ENCODE assay signal across 17 cellular contexts in genomic region chr6:111503194-111503593, GRCh38. TPM values are rescaled to one million over a fixed set of nuclear protein-coding genes. Genes with fewer than 3 reads are reported as not detected.
DNase-seq lines count a peak whose midpoint lies in the region; ATAC-seq and TF ChIP-seq lines count a peak whose summit lies in the region.
"Had no signal": no experiment of that assay in that cellular context is flagged by ENCODE, and none has a peak within 500 bp of the region (broad histone marks: within the 10 kb centered on the region; RNA-seq: fewer than 3 reads in every experiment).

No MANE protein-coding gene starts in this region.

- H3K9me3 Mint-ChIP-seq in GM23338 (peaks cover 18% of the 10 kb centered on the region; the same call in 2 of the 3 replicates), neural crest cell (no peaks in the 10 kb centered on the region)
- no peaks in the 10 kb centered on the region for H3K9me3 Mint-ChIP-seq in activated CD4-positive, alpha-beta memory T cell treated with anti-CD3 and anti-CD28 coated beads for 36 hours

- no peak overlapping the region for H2AFZ ChIP-seq in GM23338

- CTCF ChIA-PET in activated CD4-positive, alpha-beta memory T cell treated with anti-CD3 and anti-CD28 coated beads for 36 hours (lab: Charles Lee), result interaction anchor here (1.1 kb wide), 1 partner anchor 244 kb away, joined by 3 read pairs; a partner anchor contains a TSS

- POLR2A ChIA-PET in activated CD4-positive, alpha-beta memory T cell treated with anti-CD3 and anti-CD28 coated beads for 36 hours (lab: Charles Lee), result no interaction called here

- H4K20me1 ChIP-seq in GM23338 (replicated peaks; ENCODE audit: insufficient read depth), result no peaks in the 10 kb centered on the region; the same call in 1 of the 2 replicates

- H3K36me3 Mint-ChIP-seq in GM23338 (ENCODE audit: low read depth), result peaks cover 23% of the 10 kb centered on the region; the same call in 2 of the 3 replicates
- peaks cover 12% of the 10 kb centered on the region for H3K36me3 Mint-ChIP-seq in neural crest cell (ENCODE audit: low read depth)
- H3K36me3 Mint-ChIP-seq in activated CD4-positive, alpha-beta memory T cell treated with anti-CD3 and anti-CD28 coated beads for 36 hours, result peaks cover 3% of the 10 kb centered on the region

- ATAC-seq in GM23338 (peak; percentile 83), GM21529 (IDR thresholded peaks at IDR 0.05; ENCODE audit: unreplicated experiment) (no peak), GM19452 (IDR thresholded peaks at IDR 0.05; ENCODE audit: unreplicated experiment) (no peak)
- ATAC-seq: heart right ventricle; left colon; naive thymus-derived CD4-positive, alpha-beta T cell; right cardiac atrium; stimulated activated naive B cell treated with anti-CD40 and anti-IgM and Interleukin-4, amounts not matched to agents 10 μg/mL and 1 μg/mL and 100 μg/mL, for 72 hours had no signal

- H3K4me1 ChIP-seq in GM23338 (ENCODE audit: insufficient read depth), result peaks cover 19% of the 10 kb centered on the region

- no peak overlapping the region for H3K4me3 Mint-ChIP-seq in GM23338
- H3K4me3 Mint-ChIP-seq in neural crest cell, result peak overlapping the region; percentile 29
- H3K4me3 Mint-ChIP-seq in activated CD4-positive, alpha-beta memory T cell treated with anti-CD3 and anti-CD28 coated beads for 36 hours, result no peak overlapping the region
- H3K4me3 Mint-ChIP-seq: CD4-positive, alpha-beta memory T cell; naive thymus-derived CD4-positive, alpha-beta T cell; stimulated activated naive B cell treated with anti-CD40 and anti-IgM and Interleukin-4, amounts not matched to agents 10 μg/mL and 1 μg/mL and 100 μg/mL, for 72 hours had no signal

- H3F3A ChIP-seq in GM23338 (replicated peaks; ENCODE audit: low read depth), result no peaks in the 10 kb centered on the region

- H3K27me3 ChIP-seq in GM23338 (ENCODE audit: insufficient read depth), result no peaks in the 10 kb centered on the region
- H3K27me3 ChIP-seq: heart right ventricle, MG63 had no signal

- H3K27ac Mint-ChIP-seq in GM23338 (no peak overlapping the region), neural crest cell (ENCODE audit: unreplicated experiment) (peak overlapping the region; percentile 15)
- no peak overlapping the region for H3K27ac Mint-ChIP-seq in activated CD4-positive, alpha-beta memory T cell treated with anti-CD3 and anti-CD28 coated beads for 36 hours
- H3K27ac Mint-ChIP-seq: CD4-positive, alpha-beta memory T cell; naive thymus-derived CD4-positive, alpha-beta T cell; stimulated activated naive B cell treated with anti-CD40 and anti-IgM and Interleukin-4, amounts not matched to agents 10 μg/mL and 1 μg/mL and 100 μg/mL, for 72 hours had no signal

- H3K4me3 ChIP-seq in GM23338, result no peak overlapping the region
- no peak overlapping the region for H3K4me3 ChIP-seq in choroid plexus epithelial cell (ENCODE audit: low read depth, low read length)
- H3K4me3 ChIP-seq: heart right ventricle, MG63 had no signal

- H3K27me3 Mint-ChIP-seq in GM23338 (ENCODE audit: insufficient read depth, low read depth, poor library complexity), result peaks cover 8% of the 10 kb centered on the region
- no peaks in the 10 kb centered on the region for H3K27me3 Mint-ChIP-seq in neural crest cell (ENCODE audit: low read depth)
- no peaks in the 10 kb centered on the region for H3K27me3 Mint-ChIP-seq in activated CD4-positive, alpha-beta memory T cell treated with anti-CD3 and anti-CD28 coated beads for 36 hours
- H3K27me3 Mint-ChIP-seq: CD4-positive, alpha-beta memory T cell; naive thymus-derived CD4-positive, alpha-beta T cell; stimulated activated naive B cell treated with anti-CD40 and anti-IgM and Interleukin-4, amounts not matched to agents 10 μg/mL and 1 μg/mL and 100 μg/mL, for 72 hours had no signal

- H3K79me2 ChIP-seq in GM23338 (replicated peaks; ENCODE audit: insufficient read depth), result peaks cover 58% of the 10 kb centered on the region

- intact Hi-C loops in activated CD4-positive, alpha-beta memory T cell treated with anti-CD3 and anti-CD28 coated beads for 36 hours (cut with micrococcal nuclease), result no loop called here

- DNase-seq in GM23338 (ENCODE audit: low spot score), result peak; percentile 59
- peak; percentile 1 for DNase-seq in NCI-H526 treated with DMSO at 0.1 percent for 48 hours (lab: John Stamatoyannopoulos, UW)
- DNase-seq in choroid plexus epithelial cell (ENCODE audit: low read depth), result peak; percentile 70
- DNase-seq in neural crest cell (ENCODE audit: low read depth, low spot score), result no peak
- no peak for DNase-seq in activated CD4-positive, alpha-beta memory T cell treated with anti-CD3 and anti-CD28 coated beads for 36 hours
- DNase-seq: activated naive CD4-positive, alpha-beta T cell treated with Interleukin-2 at 50 U/mL for 16 hours; CD4-positive, alpha-beta memory T cell; cerebellar nuclear complex; GOT3; heart right ventricle; left colon; MG63; naive thymus-derived CD4-positive, alpha-beta T cell; right cardiac atrium; stimulated activated naive B cell treated with anti-CD40 and anti-IgM and Interleukin-4, amounts not matched to agents 10 μg/mL and 1 μg/mL and 100 μg/mL, for 72 hours had no signal

- peaks cover 5% of the 10 kb centered on the region; the same call in 1 of the 2 replicates for H3K36me3 ChIP-seq in GM23338 (ENCODE audit: insufficient read depth)
- H3K36me3 ChIP-seq: MG63 had no signal

- no peak overlapping the region for H3K4me2 ChIP-seq in GM23338

- no peak for TF ChIP-seq CTCF in GM23338 (conservative IDR thresholded peaks at IDR 0.05; ENCODE audit: low read depth in 2 of 2)
- TF ChIP-seq CTCF in choroid plexus epithelial cell (conservative IDR thresholded peaks at IDR 0.05; ENCODE audit: low read depth, low read length), result peak; percentile 12
- TF ChIP-seq CTCF in neural crest cell (conservative IDR thresholded peaks at IDR 0.05), result no peak

- H3K9me2 ChIP-seq in GM23338 (ENCODE audit: insufficient read depth), result no peaks in the 10 kb centered on the region

- peaks cover 35% of the 10 kb centered on the region for H3K4me1 Mint-ChIP-seq in GM23338
- H3K4me1 Mint-ChIP-seq in neural crest cell, result peaks cover 19% of the 10 kb centered on the region
- H3K4me1 Mint-ChIP-seq in activated CD4-positive, alpha-beta memory T cell treated with anti-CD3 and anti-CD28 coated beads for 36 hours (ENCODE audit: low read depth), result peaks cover 7% of the 10 kb centered on the region

- H3K27ac ChIP-seq in GM23338 (ENCODE audit: low read depth), result no peak overlapping the region
- H3K27ac ChIP-seq: heart right ventricle had no signal

TF ChIP-seq in GM23338, 12 proteins besides CTCF, POLR2A, EP300 and RAD21:
- TF ChIP-seq ETS1 (IDR thresholded peaks at IDR 0.05) (no peak), JUNB (IDR thresholded peaks at IDR 0.05; ENCODE audit: unreplicated experiment) (no peak)
- TF ChIP-seq, protein P1, sequence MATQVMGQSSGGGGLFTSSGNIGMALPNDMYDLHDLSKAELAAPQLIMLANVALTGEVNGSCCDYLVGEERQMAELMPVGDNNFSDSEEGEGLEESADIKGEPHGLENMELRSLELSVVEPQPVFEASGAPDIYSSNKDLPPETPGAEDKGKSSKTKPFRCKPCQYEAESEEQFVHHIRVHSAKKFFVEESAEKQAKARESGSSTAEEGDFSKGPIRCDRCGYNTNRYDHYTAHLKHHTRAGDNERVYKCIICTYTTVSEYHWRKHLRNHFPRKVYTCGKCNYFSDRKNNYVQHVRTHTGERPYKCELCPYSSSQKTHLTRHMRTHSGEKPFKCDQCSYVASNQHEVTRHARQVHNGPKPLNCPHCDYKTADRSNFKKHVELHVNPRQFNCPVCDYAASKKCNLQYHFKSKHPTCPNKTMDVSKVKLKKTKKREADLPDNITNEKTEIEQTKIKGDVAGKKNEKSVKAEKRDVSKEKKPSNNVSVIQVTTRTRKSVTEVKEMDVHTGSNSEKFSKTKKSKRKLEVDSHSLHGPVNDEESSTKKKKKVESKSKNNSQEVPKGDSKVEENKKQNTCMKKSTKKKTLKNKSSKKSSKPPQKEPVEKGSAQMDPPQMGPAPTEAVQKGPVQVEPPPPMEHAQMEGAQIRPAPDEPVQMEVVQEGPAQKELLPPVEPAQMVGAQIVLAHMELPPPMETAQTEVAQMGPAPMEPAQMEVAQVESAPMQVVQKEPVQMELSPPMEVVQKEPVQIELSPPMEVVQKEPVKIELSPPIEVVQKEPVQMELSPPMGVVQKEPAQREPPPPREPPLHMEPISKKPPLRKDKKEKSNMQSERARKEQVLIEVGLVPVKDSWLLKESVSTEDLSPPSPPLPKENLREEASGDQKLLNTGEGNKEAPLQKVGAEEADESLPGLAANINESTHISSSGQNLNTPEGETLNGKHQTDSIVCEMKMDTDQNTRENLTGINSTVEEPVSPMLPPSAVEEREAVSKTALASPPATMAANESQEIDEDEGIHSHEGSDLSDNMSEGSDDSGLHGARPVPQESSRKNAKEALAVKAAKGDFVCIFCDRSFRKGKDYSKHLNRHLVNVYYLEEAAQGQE (IDR thresholded peaks at IDR 0.05; ENCODE audit: unreplicated experiment), result no peak

RNA-seq across cellular contexts. Expression of gene REV3L, which starts 20.2 kb away (rescaled TPM):
- 13.1 and 26.1 TPM in 2 replicates for total RNA-seq in GM23338 (2014; rRNA removed; shearing (Covaris generic))
- 6.9 and 8.3 TPM in 2 replicates for polyA plus RNA-seq in GM23338 (2016; fragmentation: Nextera tagmentation; extraction: Ambion mirVana)
- total RNA-seq in neural crest cell, result 17.1 and 22.2 TPM in 2 replicates
- 10 to 100 TPM; 13.9 to 15.0 TPM for total RNA-seq in activated CD4-positive, alpha-beta memory T cell treated with anti-CD3 and anti-CD28 coated beads for 36 hours

Comparison
In these comparisons a context has a peak if more than half of its experiments do, and no peak if none do; other contexts are left out.
1. DNase-seq: peak in GM23338 (single experiment), NCI-H526 treated with DMSO at 0.1 percent for 48 hours (single experiment) and choroid plexus epithelial cell (single experiment); none in neural crest cell (single experiment) and activated CD4-positive, alpha-beta memory T cell treated with anti-CD3 and anti-CD28 coated beads for 36 hours (single experiment).